8 cellular contexts compared by ENCODE assay signal in the genomic region with DNA sequence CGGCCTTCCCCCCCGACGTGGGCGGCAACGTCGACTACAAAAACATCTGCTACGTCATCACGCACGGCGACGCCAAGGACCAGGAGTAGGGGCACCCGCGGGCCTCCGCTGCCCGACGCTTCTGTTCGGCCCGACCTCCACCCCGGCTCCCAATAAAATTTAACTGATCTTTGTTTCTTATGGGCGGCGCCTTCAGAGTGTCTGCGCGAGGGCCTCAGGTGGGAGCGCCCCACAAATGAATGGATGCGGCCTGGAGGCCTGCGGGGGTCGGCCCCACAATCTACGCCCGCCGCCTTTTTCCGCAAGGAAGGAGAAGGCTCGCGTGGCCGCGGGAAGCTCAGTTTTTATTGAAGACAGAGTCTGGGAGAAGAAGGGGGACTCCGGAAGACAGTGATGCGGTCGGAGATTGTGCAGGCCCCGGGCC. TPM values are rescaled to one million over a fixed set of nuclear protein-coding genes. Genes with fewer than 3 reads are reported as not detected.
A peak's percentile ranks its signal among the peaks of the same experiment; 100 is the strongest.
DNase-seq lines count a peak whose midpoint lies in the region; ATAC-seq and TF ChIP-seq lines count a peak whose summit lies in the region.

No MANE protein-coding gene starts in this region.

- DNase-seq in GM06990 (ENCODE audit: extremely low read depth, insufficient read length) (peak; percentile 84), NCI-H1105 treated with DMSO at 0.1 percent for 48 hours (lab: John Stamatoyannopoulos, UW) (peak; percentile 86), T follicular helper cell (ENCODE audit: low read depth) (peak; percentile 86), amniotic stem cell (lab: John Stamatoyannopoulos, UW) (peak; percentile 39), right atrium auricular region (ENCODE audit: low spot score) (peak; percentile 95), psoas muscle (peak; percentile 95 to 97)

- TF ChIP-seq CTCF in GM06990 (IDR thresholded peaks at IDR 0.05; ENCODE audit: insufficient read depth, low read length, poor library complexity, severe bottlenecking) (no peak), right atrium auricular region (IDR thresholded peaks at IDR 0.05) (no peak), psoas muscle (IDR thresholded peaks at IDR 0.05) (no peak)

- H3K9me3 ChIP-seq in right atrium auricular region (no peaks in the 10 kb centered on the region), psoas muscle (no peaks in the 10 kb centered on the region)

- H3K36me3 ChIP-seq in GM06990 (ENCODE audit: control insufficient read depth, insufficient read depth, low read length) (peaks cover 6% of the 10 kb centered on the region), right atrium auricular region (no peaks in the 10 kb centered on the region), psoas muscle (ENCODE audit: insufficient read depth in 1 of 2, low read depth in 1 of 2) (peaks cover 0 to 5% of the 10 kb centered on the region in 2 donors), urinary bladder (ENCODE audit: insufficient read depth) (no peaks in the 10 kb centered on the region)

- H3K27ac ChIP-seq in right atrium auricular region (peak overlapping the region; percentile 98 to 100), psoas muscle (peak overlapping the region; percentile 97), urinary bladder (ENCODE audit: low read depth) (peak overlapping the region; percentile 99)

- ATAC-seq in HG02588 (IDR thresholded peaks at IDR 0.05; ENCODE audit: unreplicated experiment) (peak; percentile 40), psoas muscle (peak; percentile 44 to 77 (median 64))

- H3K4me1 ChIP-seq in right atrium auricular region: peaks cover 0 to 15% of the 10 kb centered on the region in 2 donors
- H3K4me1 ChIP-seq in psoas muscle: peaks cover 36% of the 10 kb centered on the region
- peaks cover 2% of the 10 kb centered on the region for H3K4me1 ChIP-seq in urinary bladder (ENCODE audit: insufficient read depth)

- intact Hi-C loops in psoas muscle (cut with DNase I): loop anchor here in 1 of 2 donors (2.0 kb wide), 1 partner anchor 17 kb away; a partner anchor contains a TSS

- H3K27me3 ChIP-seq in GM06990 (replicated peaks; ENCODE audit: control insufficient read depth, insufficient read depth, low read length) (no peaks in the 10 kb centered on the region), right atrium auricular region (no peaks in the 10 kb centered on the region), psoas muscle (ENCODE audit: insufficient read depth in 3 of 3, low read length in 2 of 3) (no peaks in the 10 kb centered on the region)

- WGBS in psoas muscle, 3 donors: 0 to 1% (median 0%) methylated on average over 32 to 39 of the region's 39 CpGs
- under 1% methylated on average over 39 of the region's 39 CpGs for WGBS in urinary bladder

- H3K4me3 ChIP-seq in GM06990 (replicated peaks; ENCODE audit: low read depth, low read length) (peak overlapping the region; percentile 67), right atrium auricular region (peak overlapping the region; percentile 63 to 67), psoas muscle (peak overlapping the region; percentile 71), urinary bladder (ENCODE audit: low read depth, low read length) (peak overlapping the region; percentile 51)

RNA-seq across cellular contexts. Expression of a gene that starts 3.2 kb away (rescaled TPM):
- total RNA-seq in right atrium auricular region (not detected), psoas muscle (1,000 to 10,000 TPM; 1,414 to 6,743 (median 2,777) TPM), urinary bladder (165 TPM)
- polyA plus RNA-seq in psoas muscle (1,000 to 10,000 TPM in 2 of 3 donors, 100 to 1,000 TPM in 1; 636 to 4,264 (median 2,548) TPM), urinary bladder (1.4 TPM)

RNA-seq across cellular contexts. Expression of a gene that starts 4.5 kb away (rescaled TPM):
- total RNA-seq in right atrium auricular region: under 1 TPM in 1 of 2 donors, not detected in 1; 0.35 TPM
- total RNA-seq in psoas muscle: 1 to 10 TPM in 2 of 4 donors, under 1 TPM in 2; 0.34 to 1.8 (median 0.90) TPM
- under 1 TPM; 0.22 to 0.51 (median 0.28) TPM for polyA plus RNA-seq in psoas muscle
- total RNA-seq in urinary bladder: 0.37 TPM
- polyA plus RNA-seq in urinary bladder: 3.5 TPM

RNA-seq across cellular contexts. Expression of a gene that starts 7.5 kb away (rescaled TPM):
- 10 to 100 TPM; 20.0 to 22.3 TPM for total RNA-seq in right atrium auricular region
- total RNA-seq in psoas muscle: 10 to 100 TPM; 30.1 to 50.0 (median 34.1) TPM
- 10 to 100 TPM; 24.5 to 45.0 (median 26.4) TPM for polyA plus RNA-seq in psoas muscle
- 18.9 TPM for total RNA-seq in urinary bladder
- polyA plus RNA-seq in urinary bladder: 29.5 TPM

RNA-seq across cellular contexts. Expression of a gene that starts 17.4 kb away (rescaled TPM):
- total RNA-seq in right atrium auricular region: 10 to 100 TPM in 1 of 2 donors, 1 to 10 TPM in 1; 5.7 to 10.7 TPM
- total RNA-seq in psoas muscle: 1 to 10 TPM; 2.8 to 7.8 (median 5.6) TPM
- polyA plus RNA-seq in psoas muscle: 1 to 10 TPM; 2.3 to 7.4 (median 3.2) TPM
- 6.7 TPM for total RNA-seq in urinary bladder
- polyA plus RNA-seq in urinary bladder: 10.2 TPM

RNA-seq across cellular contexts. Expression of a gene that starts 22.7 kb away (rescaled TPM):
- total RNA-seq in right atrium auricular region (10 to 100 TPM; 22.0 to 39.3 TPM), psoas muscle (10 to 100 TPM; 38.9 to 65.0 (median 49.6) TPM), urinary bladder (20.0 TPM)
- polyA plus RNA-seq in psoas muscle (10 to 100 TPM; 31.0 to 61.8 (median 55.6) TPM), urinary bladder (50.2 TPM)

Comparison
In these comparisons a context has a peak if more than half of its experiments do, and no peak if none do; other contexts are left out.
1. Peak in every context shown above with its lines: DNase-seq, ATAC-seq, H3K4me3 ChIP-seq and H3K27ac ChIP-seq.
2. DNase-seq: peak in every context shown above with its lines; median percentile 96 in psoas muscle; 95 in right atrium auricular region; 86 in NCI-H1105 treated with DMSO at 0.1 percent for 48 hours; 86 in T follicular helper cell; 84 in GM06990; 39 in amniotic stem cell.
3. RNA of a gene that starts 3.2 kb away (total RNA-seq): 1,414 to 6,743 TPM in psoas muscle and 165 TPM in urinary bladder (single experiment); not detected in right atrium auricular region; every median in the first group is over 100 times any median in the second.